In genomic region chr16:26731729-26732128, GRCh38 we compare ENCODE assay signal across 4 cellular contexts.
TF ChIP-seq lines count a peak whose summit lies in the region.

No MANE protein-coding gene starts in this region.

TF ChIP-seq in HepG2, 621 proteins besides CTCF, POLR2A, EP300 and RAD21:
- TF ChIP-seq CEBPB (IDR thresholded peaks at IDR 0.05; ENCODE audit: borderline replicate concordance, low read depth, low read length) (no peak), MAFK (conservative IDR thresholded peaks at IDR 0.05 in 1 of 2, IDR thresholded peaks at IDR 0.05 in 1 of 2; ENCODE audit: low read length in 2 of 2) (peak; percentile 92 to 95), MAFF (IDR thresholded peaks at IDR 0.05; ENCODE audit: low read depth, low read length) (peak; percentile 90), STAG1 (CRISPR knock-in tag; IDR thresholded peaks at IDR 0.05) (no peak)
- TF ChIP-seq, protein P1, sequence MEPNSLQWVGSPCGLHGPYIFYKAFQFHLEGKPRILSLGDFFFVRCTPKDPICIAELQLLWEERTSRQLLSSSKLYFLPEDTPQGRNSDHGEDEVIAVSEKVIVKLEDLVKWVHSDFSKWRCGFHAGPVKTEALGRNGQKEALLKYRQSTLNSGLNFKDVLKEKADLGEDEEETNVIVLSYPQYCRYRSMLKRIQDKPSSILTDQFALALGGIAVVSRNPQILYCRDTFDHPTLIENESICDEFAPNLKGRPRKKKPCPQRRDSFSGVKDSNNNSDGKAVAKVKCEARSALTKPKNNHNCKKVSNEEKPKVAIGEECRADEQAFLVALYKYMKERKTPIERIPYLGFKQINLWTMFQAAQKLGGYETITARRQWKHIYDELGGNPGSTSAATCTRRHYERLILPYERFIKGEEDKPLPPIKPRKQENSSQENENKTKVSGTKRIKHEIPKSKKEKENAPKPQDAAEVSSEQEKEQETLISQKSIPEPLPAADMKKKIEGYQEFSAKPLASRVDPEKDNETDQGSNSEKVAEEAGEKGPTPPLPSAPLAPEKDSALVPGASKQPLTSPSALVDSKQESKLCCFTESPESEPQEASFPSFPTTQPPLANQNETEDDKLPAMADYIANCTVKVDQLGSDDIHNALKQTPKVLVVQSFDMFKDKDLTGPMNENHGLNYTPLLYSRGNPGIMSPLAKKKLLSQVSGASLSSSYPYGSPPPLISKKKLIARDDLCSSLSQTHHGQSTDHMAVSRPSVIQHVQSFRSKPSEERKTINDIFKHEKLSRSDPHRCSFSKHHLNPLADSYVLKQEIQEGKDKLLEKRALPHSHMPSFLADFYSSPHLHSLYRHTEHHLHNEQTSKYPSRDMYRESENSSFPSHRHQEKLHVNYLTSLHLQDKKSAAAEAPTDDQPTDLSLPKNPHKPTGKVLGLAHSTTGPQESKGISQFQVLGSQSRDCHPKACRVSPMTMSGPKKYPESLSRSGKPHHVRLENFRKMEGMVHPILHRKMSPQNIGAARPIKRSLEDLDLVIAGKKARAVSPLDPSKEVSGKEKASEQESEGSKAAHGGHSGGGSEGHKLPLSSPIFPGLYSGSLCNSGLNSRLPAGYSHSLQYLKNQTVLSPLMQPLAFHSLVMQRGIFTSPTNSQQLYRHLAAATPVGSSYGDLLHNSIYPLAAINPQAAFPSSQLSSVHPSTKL (CRISPR knock-in tag; IDR thresholded peaks at IDR 0.05): no peak
- TF ChIP-seq, protein P2, sequence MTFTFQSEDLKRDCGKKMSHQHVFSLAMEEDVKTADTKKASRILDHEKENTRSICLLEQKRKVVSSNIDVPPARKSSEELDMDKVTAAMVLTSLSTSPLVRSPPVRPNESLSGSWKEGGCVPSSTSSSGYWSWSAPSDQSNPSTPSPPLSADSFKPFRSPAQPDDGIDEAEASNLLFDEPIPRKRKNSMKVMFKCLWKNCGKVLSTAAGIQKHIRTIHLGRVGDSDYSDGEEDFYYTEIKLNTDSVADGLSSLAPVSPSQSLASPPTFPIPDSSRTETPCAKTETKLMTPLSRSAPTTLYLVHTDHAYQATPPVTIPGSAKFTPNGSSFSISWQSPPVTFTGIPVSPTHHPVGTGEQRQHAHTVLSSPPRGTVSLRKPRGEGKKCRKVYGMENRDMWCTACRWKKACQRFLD (CRISPR knock-in tag; IDR thresholded peaks at IDR 0.05; ENCODE audit: borderline replicate concordance): no peak

TF ChIP-seq in A549, 52 proteins besides CTCF, POLR2A, EP300 and RAD21:
- TF ChIP-seq CBX2 (IDR thresholded peaks at IDR 0.05; ENCODE audit: borderline replicate concordance, low read depth): no peak
- peak; percentile 77 for TF ChIP-seq MAFK (IDR thresholded peaks at IDR 0.05; ENCODE audit: partially characterized antibody)

TF ChIP-seq in IMR-90, 13 proteins besides CTCF, POLR2A, EP300 and RAD21:
- TF ChIP-seq BHLHE40 (IDR thresholded peaks at IDR 0.05; ENCODE audit: low read depth, low read length) (no peak), MAFK (IDR thresholded peaks at IDR 0.05; ENCODE audit: low read depth, low read length) (peak; percentile 70)

TF ChIP-seq in K562, 482 proteins besides CTCF, POLR2A, EP300 and RAD21 (continues in another document):
- TF ChIP-seq, protein P3, sequence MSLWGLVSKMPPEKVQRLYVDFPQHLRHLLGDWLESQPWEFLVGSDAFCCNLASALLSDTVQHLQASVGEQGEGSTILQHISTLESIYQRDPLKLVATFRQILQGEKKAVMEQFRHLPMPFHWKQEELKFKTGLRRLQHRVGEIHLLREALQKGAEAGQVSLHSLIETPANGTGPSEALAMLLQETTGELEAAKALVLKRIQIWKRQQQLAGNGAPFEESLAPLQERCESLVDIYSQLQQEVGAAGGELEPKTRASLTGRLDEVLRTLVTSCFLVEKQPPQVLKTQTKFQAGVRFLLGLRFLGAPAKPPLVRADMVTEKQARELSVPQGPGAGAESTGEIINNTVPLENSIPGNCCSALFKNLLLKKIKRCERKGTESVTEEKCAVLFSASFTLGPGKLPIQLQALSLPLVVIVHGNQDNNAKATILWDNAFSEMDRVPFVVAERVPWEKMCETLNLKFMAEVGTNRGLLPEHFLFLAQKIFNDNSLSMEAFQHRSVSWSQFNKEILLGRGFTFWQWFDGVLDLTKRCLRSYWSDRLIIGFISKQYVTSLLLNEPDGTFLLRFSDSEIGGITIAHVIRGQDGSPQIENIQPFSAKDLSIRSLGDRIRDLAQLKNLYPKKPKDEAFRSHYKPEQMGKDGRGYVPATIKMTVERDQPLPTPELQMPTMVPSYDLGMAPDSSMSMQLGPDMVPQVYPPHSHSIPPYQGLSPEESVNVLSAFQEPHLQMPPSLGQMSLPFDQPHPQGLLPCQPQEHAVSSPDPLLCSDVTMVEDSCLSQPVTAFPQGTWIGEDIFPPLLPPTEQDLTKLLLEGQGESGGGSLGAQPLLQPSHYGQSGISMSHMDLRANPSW (CRISPR knock-in tag; IDR thresholded peaks at IDR 0.05): no peak
- TF ChIP-seq ZNF316 (IDR thresholded peaks at IDR 0.05) (peak; percentile 68; the same call in 1 of the 2 replicates), ZNF445 (CRISPR knock-in tag; IDR thresholded peaks at IDR 0.05; ENCODE audit: low read depth) (no peak), MAFK (IDR thresholded peaks at IDR 0.05; ENCODE audit: low read length) (peak; percentile 48; the same call in 1 of the 2 replicates), KDM2B (CRISPR knock-in tag; IDR thresholded peaks at IDR 0.05) (no peak), ZBTB17 (CRISPR knock-in tag; IDR thresholded peaks at IDR 0.05) (no peak), DMBX1 (CRISPR knock-in tag; IDR thresholded peaks at IDR 0.05; ENCODE audit: borderline replicate concordance) (no peak), ZNF398 (CRISPR knock-in tag; IDR thresholded peaks at IDR 0.05) (no peak), ZNF778 (CRISPR knock-in tag; IDR thresholded peaks at IDR 0.05) (no peak), ZZZ3 (IDR thresholded peaks at IDR 0.05) (no peak), SMARCA4 (IDR thresholded peaks at IDR 0.05) (no peak), KLF6 (CRISPR knock-in tag; IDR thresholded peaks at IDR 0.05; ENCODE audit: borderline replicate concordance) (no peak), MAFF (IDR thresholded peaks at IDR 0.05; ENCODE audit: low read length) (peak; percentile 49; the same call in 1 of the 2 replicates), MAFG (tag; conservative IDR thresholded peaks at IDR 0.05) (peak; percentile 42; the same call in 1 of the 2 replicates), C11orf30 (IDR thresholded peaks at IDR 0.05; ENCODE audit: low read depth) (peak; percentile 50; the same call in 1 of the 2 replicates), POLR2H (tag; IDR thresholded peaks at IDR 0.05; ENCODE audit: low read depth) (no peak), HNRNPLL (IDR thresholded peaks at IDR 0.05; ENCODE audit: low read depth, low read length, poor library complexity, severe bottlenecking) (no peak), FIP1L1 (IDR thresholded peaks at IDR 0.05; ENCODE audit: low read depth, low read length, poor library complexity, severe bottlenecking) (no peak), HLTF (IDR thresholded peaks at IDR 0.05) (no peak), JUND (IDR thresholded peaks at IDR 0.05; ENCODE audit: borderline replicate concordance, low read depth, low read length) (no peak), JUND (tag; IDR thresholded peaks at IDR 0.05; ENCODE audit: borderline replicate concordance, low read depth, low read length) (no peak), SLC30A9 (CRISPR knock-in tag; IDR thresholded peaks at IDR 0.05) (no peak), MECOM (CRISPR knock-in tag; IDR thresholded peaks at IDR 0.05) (no peak), TRIM24 (IDR thresholded peaks at IDR 0.05) (no peak)
- TF ChIP-seq, protein P4, sequence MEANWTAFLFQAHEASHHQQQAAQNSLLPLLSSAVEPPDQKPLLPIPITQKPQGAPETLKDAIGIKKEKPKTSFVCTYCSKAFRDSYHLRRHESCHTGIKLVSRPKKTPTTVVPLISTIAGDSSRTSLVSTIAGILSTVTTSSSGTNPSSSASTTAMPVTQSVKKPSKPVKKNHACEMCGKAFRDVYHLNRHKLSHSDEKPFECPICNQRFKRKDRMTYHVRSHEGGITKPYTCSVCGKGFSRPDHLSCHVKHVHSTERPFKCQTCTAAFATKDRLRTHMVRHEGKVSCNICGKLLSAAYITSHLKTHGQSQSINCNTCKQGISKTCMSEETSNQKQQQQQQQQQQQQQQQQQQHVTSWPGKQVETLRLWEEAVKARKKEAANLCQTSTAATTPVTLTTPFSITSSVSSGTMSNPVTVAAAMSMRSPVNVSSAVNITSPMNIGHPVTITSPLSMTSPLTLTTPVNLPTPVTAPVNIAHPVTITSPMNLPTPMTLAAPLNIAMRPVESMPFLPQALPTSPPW (CRISPR knock-in tag; IDR thresholded peaks at IDR 0.05): no peak
- TF ChIP-seq, protein P5, sequence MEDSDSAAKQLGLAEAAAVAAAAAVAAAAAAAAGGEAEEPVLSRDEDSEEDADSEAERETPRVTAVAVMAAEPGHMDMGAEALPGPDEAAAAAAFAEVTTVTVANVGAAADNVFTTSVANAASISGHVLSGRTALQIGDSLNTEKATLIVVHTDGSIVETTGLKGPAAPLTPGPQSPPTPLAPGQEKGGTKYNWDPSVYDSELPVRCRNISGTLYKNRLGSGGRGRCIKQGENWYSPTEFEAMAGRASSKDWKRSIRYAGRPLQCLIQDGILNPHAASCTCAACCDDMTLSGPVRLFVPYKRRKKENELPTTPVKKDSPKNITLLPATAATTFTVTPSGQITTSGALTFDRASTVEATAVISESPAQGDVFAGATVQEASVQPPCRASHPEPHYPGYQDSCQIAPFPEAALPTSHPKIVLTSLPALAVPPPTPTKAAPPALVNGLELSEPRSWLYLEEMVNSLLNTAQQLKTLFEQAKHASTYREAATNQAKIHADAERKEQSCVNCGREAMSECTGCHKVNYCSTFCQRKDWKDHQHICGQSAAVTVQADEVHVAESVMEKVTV (CRISPR knock-in tag; IDR thresholded peaks at IDR 0.05): no peak
- TF ChIP-seq, protein P6, sequence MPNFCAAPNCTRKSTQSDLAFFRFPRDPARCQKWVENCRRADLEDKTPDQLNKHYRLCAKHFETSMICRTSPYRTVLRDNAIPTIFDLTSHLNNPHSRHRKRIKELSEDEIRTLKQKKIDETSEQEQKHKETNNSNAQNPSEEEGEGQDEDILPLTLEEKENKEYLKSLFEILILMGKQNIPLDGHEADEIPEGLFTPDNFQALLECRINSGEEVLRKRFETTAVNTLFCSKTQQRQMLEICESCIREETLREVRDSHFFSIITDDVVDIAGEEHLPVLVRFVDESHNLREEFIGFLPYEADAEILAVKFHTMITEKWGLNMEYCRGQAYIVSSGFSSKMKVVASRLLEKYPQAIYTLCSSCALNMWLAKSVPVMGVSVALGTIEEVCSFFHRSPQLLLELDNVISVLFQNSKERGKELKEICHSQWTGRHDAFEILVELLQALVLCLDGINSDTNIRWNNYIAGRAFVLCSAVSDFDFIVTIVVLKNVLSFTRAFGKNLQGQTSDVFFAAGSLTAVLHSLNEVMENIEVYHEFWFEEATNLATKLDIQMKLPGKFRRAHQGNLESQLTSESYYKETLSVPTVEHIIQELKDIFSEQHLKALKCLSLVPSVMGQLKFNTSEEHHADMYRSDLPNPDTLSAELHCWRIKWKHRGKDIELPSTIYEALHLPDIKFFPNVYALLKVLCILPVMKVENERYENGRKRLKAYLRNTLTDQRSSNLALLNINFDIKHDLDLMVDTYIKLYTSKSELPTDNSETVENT (CRISPR knock-in tag; IDR thresholded peaks at IDR 0.05): no peak
